24 cellular contexts compared by ENCODE assay signal in the genomic region with DNA sequence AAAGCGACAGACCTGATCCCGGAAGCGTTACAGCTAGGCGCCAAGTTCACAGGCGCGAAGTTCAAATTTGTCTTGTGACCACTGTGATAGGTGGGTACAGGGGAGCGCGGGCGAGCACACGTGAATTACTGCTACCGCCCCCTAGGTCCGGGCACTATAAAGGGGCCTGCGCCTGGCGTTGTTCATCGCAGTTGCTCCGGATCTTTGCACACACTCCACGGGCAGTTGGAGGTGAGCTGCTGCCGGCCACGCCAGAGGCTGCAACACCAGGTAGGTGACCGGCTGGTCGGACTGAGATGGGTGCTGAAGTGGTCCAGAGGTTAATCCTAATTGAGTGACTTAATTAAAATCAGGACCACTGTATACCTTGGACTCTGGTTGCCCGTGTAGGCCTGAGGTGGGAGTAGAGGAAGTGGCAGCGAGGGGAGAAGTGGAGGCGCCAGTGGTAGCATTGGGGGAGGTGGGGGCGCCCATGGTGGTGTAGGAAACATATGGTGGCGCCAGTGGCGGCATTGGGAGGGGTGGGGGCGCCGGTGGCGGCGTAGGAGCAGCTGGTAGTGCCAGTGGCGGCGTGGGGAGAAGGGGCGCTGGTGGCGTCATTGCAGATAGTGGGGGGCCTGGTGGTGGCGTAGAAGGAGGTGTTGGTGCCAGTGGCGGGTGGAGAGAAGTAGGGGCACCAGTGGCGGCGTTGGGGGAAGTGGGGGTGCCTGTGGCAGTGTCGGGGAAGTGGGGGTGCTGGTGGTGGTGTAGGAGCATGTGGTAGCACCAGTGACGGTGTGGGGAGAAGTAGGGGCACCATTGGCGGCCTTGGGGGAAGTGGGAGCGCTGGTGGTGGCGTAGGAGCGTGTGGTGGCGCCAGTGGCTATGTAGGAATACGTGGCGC. TPM values are rescaled to one million over a fixed set of nuclear protein-coding genes. Genes with fewer than 3 reads are reported as not detected.
DNase-seq lines count a peak whose midpoint lies in the region; ATAC-seq and TF ChIP-seq lines count a peak whose summit lies in the region.
"Had no signal": no experiment of that assay in that cellular context is flagged by ENCODE, and none has a peak within 500 bp of the region (broad histone marks: within the 10 kb centered on the region; RNA-seq: fewer than 3 reads in every experiment).

TSS of gene GCNA (plus strand) at position 185 of the 883 bp plus-strand sequence. CDS start 2,385 bp downstream, outside the sequence.

- no peak within 1 kb of the TSS for H3K9ac ChIP-seq in neural cell (ENCODE audit: low read length)
- H3K9ac ChIP-seq: BLaER1 had no signal

- H3K27ac Mint-ChIP-seq in activated naive CD8-positive, alpha-beta T cell treated with anti-CD3 and anti-CD28 coated beads, Interleukin-2, amount 50 U/mL, for 24 hours: peak within 1 kb of the TSS; percentile 67
- H3K27ac Mint-ChIP-seq: dendritic cell treated with granulocyte-macrophage colony-stimulating factor and Interleukin-4, amounts not matched to agents 40 ng/mL and 50 ng/mL, for 4 days had no signal

- no peak within 1 kb of the TSS for H3K4me3 ChIP-seq in neural cell (ENCODE audit: low read length)
- H3K4me3 ChIP-seq in breast epithelium: no peak within 1 kb of the TSS
- H3K4me3 ChIP-seq: adrenal gland, BLaER1, ovary, upper lobe of right lung had no signal

- H3K36me3 ChIP-seq in neural cell (ENCODE audit: insufficient read depth, low read length) (no peaks in the 10 kb centered on the region), breast epithelium (no peaks in the 10 kb centered on the region)
- H3K36me3 ChIP-seq: ovary had no signal

- H3K27me3 Mint-ChIP-seq in activated naive CD8-positive, alpha-beta T cell treated with anti-CD3 and anti-CD28 coated beads, Interleukin-2, amount 50 U/mL, for 24 hours: no peaks in the 10 kb centered on the region
- H3K27me3 Mint-ChIP-seq: dendritic cell treated with granulocyte-macrophage colony-stimulating factor and Interleukin-4, amounts not matched to agents 40 ng/mL and 50 ng/mL, for 4 days had no signal

- peaks cover 4% of the 10 kb centered on the region for H3K4me1 Mint-ChIP-seq in activated naive CD8-positive, alpha-beta T cell treated with anti-CD3 and anti-CD28 coated beads, Interleukin-2, amount 50 U/mL, for 24 hours

- intact Hi-C loops in breast epithelium (cut with DNase I; ENCODE audit: low total_unique reads): no loop called here

- H3K27ac ChIP-seq in neural cell (ENCODE audit: low read length): no peak within 1 kb of the TSS
- H3K27ac ChIP-seq in breast epithelium: no peak within 1 kb of the TSS
- H3K27ac ChIP-seq: adrenal gland, BLaER1, ovary, upper lobe of right lung, WERI-Rb-1 had no signal

- ATAC-seq in activated naive CD8-positive, alpha-beta T cell treated with anti-CD3 and anti-CD28 coated beads, Interleukin-2, amount 50 U/mL, for 24 hours: no peak
- no peak for ATAC-seq in GM18867 (IDR thresholded peaks at IDR 0.05; ENCODE audit: unreplicated experiment)
- ATAC-seq: upper lobe of right lung had no signal

- no peaks in the 10 kb centered on the region for H3K27me3 ChIP-seq in neural cell (ENCODE audit: insufficient read depth, low read depth, low read length)
- H3K27me3 ChIP-seq in breast epithelium: peaks cover 0 to 4% of the 10 kb centered on the region in 2 donors
- H3K27me3 ChIP-seq: adrenal gland, ovary, upper lobe of right lung had no signal

- TF ChIP-seq RAD21 in neural cell (conservative IDR thresholded peaks at IDR 0.05): no peak

- TF ChIP-seq EP300 in neural cell (conservative IDR thresholded peaks at IDR 0.05; ENCODE audit: poor library complexity, severe bottlenecking): no peak

- H3K79me2 ChIP-seq in neural cell (replicated peaks; ENCODE audit: insufficient read depth, low read length): no peaks in the 10 kb centered on the region

- TF ChIP-seq POLR2A in breast epithelium (IDR thresholded peaks at IDR 0.05): no peak

- H3F3A ChIP-seq in neural cell (ENCODE audit: insufficient read depth, low read length, poor library complexity, severe bottlenecking): no peaks in the 10 kb centered on the region

- DNase-seq in activated gamma-delta T cell (lab: John Stamatoyannopoulos, UW) (peak; percentile 31), activated gamma-delta T cell treated with Interleukin-2 at 50 U/mL for 16 hours (no peak), GM13977 (ENCODE audit: low spot score) (peak; percentile 30), breast epithelium (ENCODE audit: low spot score in 2 of 2) (no peak), H4 (ENCODE audit: low spot score) (no peak)
- DNase-seq in activated naive CD8-positive, alpha-beta T cell treated with anti-CD3 and anti-CD28 coated beads, Interleukin-2, amount 50 U/mL, for 24 hours: no peak
- DNase-seq: activated T-cell treated with anti-CD3 and anti-CD28 coated beads, Interleukin-2, amount 50 U/mL, for 4 hours; adrenal gland; Calu3; EL; HFFc6; mammary epithelial cell; NCI-H1105; NCI-H2029; NCI-H2227 treated with DMSO at 0.1 percent for 48 hours; NCI-H774; ovary; stimulated activated CD4-positive, alpha-beta T cell treated with anti-CD3 and anti-CD28 coated beads, Interleukin-4, amount 100 ng/mL, for 24 hours; upper lobe of right lung; WERI-Rb-1 had no signal

- no peak within 1 kb of the TSS for H2AFZ ChIP-seq in neural cell (ENCODE audit: low read depth, low read length)

- H3K36me3 Mint-ChIP-seq in activated naive CD8-positive, alpha-beta T cell treated with anti-CD3 and anti-CD28 coated beads, Interleukin-2, amount 50 U/mL, for 24 hours (ENCODE audit: low read depth): peaks cover 49% of the 10 kb centered on the region

- TF ChIP-seq CTCF in GM13977 (IDR thresholded peaks at IDR 0.05; ENCODE audit: extremely low read depth, insufficient read depth, missing control alignments) (no peak), neural cell (IDR thresholded peaks at IDR 0.05; ENCODE audit: poor library complexity, severe bottlenecking) (no peak), breast epithelium (IDR thresholded peaks at IDR 0.05) (no peak)

- in situ Hi-C loops in GM13977 (cut with MboI; ENCODE audit: low pct_unique_long_range_greater_than_20kb, low sequenced_read_pairs, unreplicated experiment): no loop called here

- no peaks in the 10 kb centered on the region for H3K9me2 ChIP-seq in neural cell (ENCODE audit: insufficient read depth, low read length)

- H3K4me3 Mint-ChIP-seq in activated naive CD8-positive, alpha-beta T cell treated with anti-CD3 and anti-CD28 coated beads, Interleukin-2, amount 50 U/mL, for 24 hours: no peak within 1 kb of the TSS
- H3K4me3 Mint-ChIP-seq: activated T-cell treated with anti-CD3 and anti-CD28 coated beads, Interleukin-2, amount 50 U/mL, for 4 hours; dendritic cell treated with granulocyte-macrophage colony-stimulating factor and Interleukin-4, amounts not matched to agents 40 ng/mL and 50 ng/mL, for 4 days; HFFc6 had no signal

- H4K20me1 ChIP-seq in neural cell (ENCODE audit: insufficient read depth): no peaks in the 10 kb centered on the region

- H3K9me3 ChIP-seq in neural cell (ENCODE audit: low read length): no peaks in the 10 kb centered on the region
- no peaks in the 10 kb centered on the region for H3K9me3 ChIP-seq in breast epithelium
- H3K9me3 ChIP-seq: adrenal gland, BLaER1, ovary, upper lobe of right lung had no signal

- no peaks in the 10 kb centered on the region for H3K9me3 Mint-ChIP-seq in activated naive CD8-positive, alpha-beta T cell treated with anti-CD3 and anti-CD28 coated beads, Interleukin-2, amount 50 U/mL, for 24 hours
- H3K9me3 Mint-ChIP-seq: activated T-cell treated with anti-CD3 and anti-CD28 coated beads, Interleukin-2, amount 50 U/mL, for 4 hours; dendritic cell treated with granulocyte-macrophage colony-stimulating factor and Interleukin-4, amounts not matched to agents 40 ng/mL and 50 ng/mL, for 4 days; HFFc6 had no signal

- H3K4me2 ChIP-seq in neural cell (ENCODE audit: low read length): no peak within 1 kb of the TSS
- H3K4me2 ChIP-seq: BLaER1 had no signal

- H3K4me1 ChIP-seq in breast epithelium: no peaks in the 10 kb centered on the region
- H3K4me1 ChIP-seq: adrenal gland, BLaER1, upper lobe of right lung had no signal

TF ChIP-seq in neural cell, 6 proteins besides CTCF, POLR2A, EP300 and RAD21:
- TF ChIP-seq POLR2AphosphoS5 (IDR thresholded peaks at IDR 0.05) (no peak), MXI1 (conservative IDR thresholded peaks at IDR 0.05; ENCODE audit: poor library complexity, severe bottlenecking) (no peak), TAF1 (IDR thresholded peaks at IDR 0.05; ENCODE audit: low read depth) (no peak), EZH2 (IDR thresholded peaks at IDR 0.05; ENCODE audit: borderline replicate concordance, insufficient read depth, low read length, poor library complexity, severe bottlenecking) (no peak), SMC3 (conservative IDR thresholded peaks at IDR 0.05; ENCODE audit: poor library complexity) (no peak)
- TF ChIP-seq, protein P1, sequence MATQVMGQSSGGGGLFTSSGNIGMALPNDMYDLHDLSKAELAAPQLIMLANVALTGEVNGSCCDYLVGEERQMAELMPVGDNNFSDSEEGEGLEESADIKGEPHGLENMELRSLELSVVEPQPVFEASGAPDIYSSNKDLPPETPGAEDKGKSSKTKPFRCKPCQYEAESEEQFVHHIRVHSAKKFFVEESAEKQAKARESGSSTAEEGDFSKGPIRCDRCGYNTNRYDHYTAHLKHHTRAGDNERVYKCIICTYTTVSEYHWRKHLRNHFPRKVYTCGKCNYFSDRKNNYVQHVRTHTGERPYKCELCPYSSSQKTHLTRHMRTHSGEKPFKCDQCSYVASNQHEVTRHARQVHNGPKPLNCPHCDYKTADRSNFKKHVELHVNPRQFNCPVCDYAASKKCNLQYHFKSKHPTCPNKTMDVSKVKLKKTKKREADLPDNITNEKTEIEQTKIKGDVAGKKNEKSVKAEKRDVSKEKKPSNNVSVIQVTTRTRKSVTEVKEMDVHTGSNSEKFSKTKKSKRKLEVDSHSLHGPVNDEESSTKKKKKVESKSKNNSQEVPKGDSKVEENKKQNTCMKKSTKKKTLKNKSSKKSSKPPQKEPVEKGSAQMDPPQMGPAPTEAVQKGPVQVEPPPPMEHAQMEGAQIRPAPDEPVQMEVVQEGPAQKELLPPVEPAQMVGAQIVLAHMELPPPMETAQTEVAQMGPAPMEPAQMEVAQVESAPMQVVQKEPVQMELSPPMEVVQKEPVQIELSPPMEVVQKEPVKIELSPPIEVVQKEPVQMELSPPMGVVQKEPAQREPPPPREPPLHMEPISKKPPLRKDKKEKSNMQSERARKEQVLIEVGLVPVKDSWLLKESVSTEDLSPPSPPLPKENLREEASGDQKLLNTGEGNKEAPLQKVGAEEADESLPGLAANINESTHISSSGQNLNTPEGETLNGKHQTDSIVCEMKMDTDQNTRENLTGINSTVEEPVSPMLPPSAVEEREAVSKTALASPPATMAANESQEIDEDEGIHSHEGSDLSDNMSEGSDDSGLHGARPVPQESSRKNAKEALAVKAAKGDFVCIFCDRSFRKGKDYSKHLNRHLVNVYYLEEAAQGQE (IDR thresholded peaks at IDR 0.05; ENCODE audit: borderline replicate concordance): no peak

RNA-seq across cellular contexts. Expression of gene GCNA, which starts in this region (rescaled TPM):
- 11.0 and 14.6 TPM in 2 replicates for polyA plus RNA-seq in neural cell
- 3.9 and 6.8 TPM in 2 replicates for polyA minus RNA-seq in neural cell
- 1 to 10 TPM; 2.3 to 3.0 (median 2.6) TPM for total RNA-seq in breast epithelium
- 1.0 and 1.2 TPM in 2 replicates for total RNA-seq in H4 (2014; rRNA removed; shearing (Covaris generic))

Comparison
In these comparisons a context has a peak if more than half of its experiments do, and no peak if none do; other contexts are left out.
1. DNase-seq: peak in activated gamma-delta T cell (single experiment) and GM13977 (single experiment); none in activated gamma-delta T cell treated with Interleukin-2 at 50 U/mL for 16 hours (single experiment), activated naive CD8-positive, alpha-beta T cell treated with anti-CD3 and anti-CD28 coated beads, Interleukin-2, amount 50 U/mL, for 24 hours (single experiment), breast epithelium (0 of 2) and H4 (single experiment).